In genomic region chr12:68420225-68421008, GRCh38 we compare ENCODE assay signal across 11 cellular contexts.
DNase-seq lines count a peak whose midpoint lies in the region; ATAC-seq and TF ChIP-seq lines count a peak whose summit lies in the region.
"Had no signal": no experiment of that assay in that cellular context is flagged by ENCODE, and none has a peak within 500 bp of the region (broad histone marks: within the 10 kb centered on the region; RNA-seq: fewer than 3 reads in every experiment).

No MANE protein-coding gene starts in this region.

- in situ Hi-C loops in HAP-1 (cut with MboI; ENCODE audit: low sequenced_read_pairs) = no loop called here

- no peaks in the 10 kb centered on the region for H3K79me2 ChIP-seq in parathyroid adenoma

- H3K4me2 ChIP-seq in parathyroid adenoma (ENCODE audit: low read length) = no peak overlapping the region

- H3K27ac ChIP-seq in SJSA1 (peak overlapping the region; percentile 38), parathyroid adenoma (peak overlapping the region; percentile 5)
- H3K27ac ChIP-seq: cardiac muscle cell had no signal

- H3K9ac ChIP-seq in parathyroid adenoma = no peak overlapping the region

- no peak overlapping the region for H3K4me3 ChIP-seq in AG10803 (ENCODE audit: low read length)
- H3K4me3 ChIP-seq in SJSA1 = no peak overlapping the region
- H3K4me3 ChIP-seq in parathyroid adenoma (ENCODE audit: low read depth, low read length) = no peak overlapping the region
- no peak overlapping the region for H3K4me3 ChIP-seq in HAP-1
- H3K4me3 ChIP-seq: cardiac muscle cell had no signal

- ATAC-seq in HG03571 (IDR thresholded peaks at IDR 0.05; ENCODE audit: unreplicated experiment) = no peak

- H3K9me3 ChIP-seq in SJSA1 (replicated peaks) (no peaks in the 10 kb centered on the region), parathyroid adenoma (ENCODE audit: control insufficient read depth, low read length) (no peaks in the 10 kb centered on the region), HAP-1 (no peaks in the 10 kb centered on the region)

- TF ChIP-seq CTCF in AG10803 (conservative IDR thresholded peaks at IDR 0.05; ENCODE audit: low read length) = no peak
- TF ChIP-seq CTCF in parathyroid adenoma (IDR thresholded peaks at IDR 0.05) = no peak

- H3K36me3 ChIP-seq in SJSA1 = no peaks in the 10 kb centered on the region
- H3K36me3 ChIP-seq in parathyroid adenoma (ENCODE audit: control insufficient read depth, insufficient read depth, low read length) = no peaks in the 10 kb centered on the region
- H3K36me3 ChIP-seq in HAP-1 (replicated peaks) = no peaks in the 10 kb centered on the region
- H3K36me3 ChIP-seq: cardiac muscle cell had no signal

- peaks cover 19% of the 10 kb centered on the region for H3K4me1 ChIP-seq in SJSA1 (replicated peaks)
- peaks cover 6% of the 10 kb centered on the region for H3K4me1 ChIP-seq in parathyroid adenoma
- H3K4me1 ChIP-seq in HAP-1 = no peaks in the 10 kb centered on the region

- peak overlapping the region; percentile 68 for H2AFZ ChIP-seq in parathyroid adenoma

- DNase-seq in AG10803 (ENCODE audit: low read depth) (peak; percentile 37), SJSA1 (ENCODE audit: low read depth in 1 of 2, low spot score in 2 of 2) (peak in 1 of 2 experiments; percentile 35), fibroblast of peridontal ligament (ENCODE audit: extremely low read depth) (peak; percentile 52), NCI-H446 (lab: John Stamatoyannopoulos, UW) (no peak), OCI-M1 (lab: John Stamatoyannopoulos, UW) (no peak), HAP-1 (ENCODE audit: low spot score in 2 of 2) (no peak)
- DNase-seq: activated B cell treated with CpG ODN at 0.5 μM for 24 hours, NCI-H1417 had no signal

- H3K27me3 ChIP-seq in SJSA1 (replicated peaks) (no peaks in the 10 kb centered on the region), parathyroid adenoma (ENCODE audit: control insufficient read depth, insufficient read depth, low read length) (no peaks in the 10 kb centered on the region), HAP-1 (ENCODE audit: low read depth) (no peaks in the 10 kb centered on the region)
- H3K27me3 ChIP-seq: cardiac muscle cell had no signal

Comparison
In these comparisons a context has a peak if more than half of its experiments do, and no peak if none do; other contexts are left out.
1. DNase-seq: peak in AG10803 (single experiment) and fibroblast of peridontal ligament (single experiment); none in NCI-H446 (0 of 2), OCI-M1 (single experiment) and HAP-1 (0 of 2).